ENCODE assay signal across 14 cellular contexts in the genomic region with DNA sequence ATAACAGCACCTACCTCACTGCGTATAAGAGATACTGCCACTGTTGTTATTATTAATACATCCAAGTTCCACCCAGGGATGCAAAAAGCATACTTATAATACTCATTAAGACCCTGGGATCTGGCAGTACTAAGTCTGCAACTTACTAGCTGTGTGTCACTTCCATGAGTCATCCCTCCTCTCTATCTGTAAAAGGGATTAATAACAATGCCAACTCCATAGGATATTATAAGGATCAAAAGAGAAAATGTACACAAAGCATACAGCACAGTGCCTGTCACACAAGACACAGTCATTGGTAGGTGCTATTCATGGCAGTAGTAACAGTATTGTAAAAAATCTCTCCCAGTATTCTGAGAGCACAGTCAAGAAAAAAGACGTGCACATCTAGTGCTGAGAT.
"Had no signal": no experiment of that assay in that cellular context is flagged by ENCODE, and none has a peak within 500 bp of the region (broad histone marks: within the 10 kb centered on the region; RNA-seq: fewer than 3 reads in every experiment).

No MANE protein-coding gene starts in this region.

- H3K27me3 Mint-ChIP-seq: stimulated activated memory B cell treated with anti-CD40 and anti-IgM and Interleukin-4, amounts not matched to agents 10 μg/mL and 1 μg/mL and 100 μg/mL, for 72 hours had no signal

- H3K4me3 ChIP-seq: breast epithelium, esophagus squamous epithelium, gastrocnemius medialis, thyroid gland had no signal

- DNase-seq: activated CD4-positive, alpha-beta T cell treated with anti-CD3 and anti-CD28 coated beads for 1 hour; activated CD4-positive, alpha-beta T cell treated with anti-CD3 and anti-CD28 coated beads, Interleukin-2, amount 50 U/mL, for 4 hours; activated naive CD4-positive, alpha-beta T cell; activated T-cell treated with anti-CD3 and anti-CD28 coated beads for 4 hours; aorta; dermis blood vessel endothelial cell; esophagus squamous epithelium; gastrocnemius medialis; T-helper 1 cell; thyroid gland had no signal

- H3K4me1 ChIP-seq: breast epithelium, gastrocnemius medialis, parathyroid adenoma, thyroid gland had no signal

- H3K36me3 ChIP-seq: breast epithelium, esophagus squamous epithelium, gastrocnemius medialis, thyroid gland had no signal

- H3K27ac Mint-ChIP-seq: stimulated activated memory B cell treated with anti-CD40 and anti-IgM and Interleukin-4, amounts not matched to agents 10 μg/mL and 1 μg/mL and 100 μg/mL, for 72 hours had no signal

- H3K36me3 Mint-ChIP-seq: stimulated activated memory B cell treated with anti-CD40 and anti-IgM and Interleukin-4, amounts not matched to agents 10 μg/mL and 1 μg/mL and 100 μg/mL, for 72 hours had no signal

- H3K9me3 ChIP-seq: breast epithelium, esophagus squamous epithelium, gastrocnemius medialis, thyroid gland had no signal

- H3K27me3 ChIP-seq: esophagus squamous epithelium, gastrocnemius medialis, thyroid gland had no signal

- H3K4me1 Mint-ChIP-seq: stimulated activated memory B cell treated with anti-CD40 and anti-IgM and Interleukin-4, amounts not matched to agents 10 μg/mL and 1 μg/mL and 100 μg/mL, for 72 hours had no signal

- H3K9ac ChIP-seq: parathyroid adenoma had no signal

- H3K9me3 Mint-ChIP-seq: neural crest cell; stimulated activated memory B cell treated with anti-CD40 and anti-IgM and Interleukin-4, amounts not matched to agents 10 μg/mL and 1 μg/mL and 100 μg/mL, for 72 hours had no signal

- H3K27ac ChIP-seq: breast epithelium, gastrocnemius medialis, parathyroid adenoma, thyroid gland had no signal

- H2AFZ ChIP-seq: parathyroid adenoma had no signal

- H3K4me3 Mint-ChIP-seq: neural crest cell; stimulated activated memory B cell treated with anti-CD40 and anti-IgM and Interleukin-4, amounts not matched to agents 10 μg/mL and 1 μg/mL and 100 μg/mL, for 72 hours had no signal

- ATAC-seq: stimulated activated memory B cell treated with anti-CD40 and anti-IgM and Interleukin-4, amounts not matched to agents 10 μg/mL and 1 μg/mL and 100 μg/mL, for 72 hours had no signal
